In genomic region chr15:63599401-63600000, GRCh38 we compare ENCODE assay signal across 8 cellular contexts. TPM values are rescaled to one million over a fixed set of nuclear protein-coding genes. Genes with fewer than 3 reads are reported as not detected.
DNase-seq lines count a peak whose midpoint lies in the region; ATAC-seq and TF ChIP-seq lines count a peak whose summit lies in the region.

No MANE protein-coding gene starts in this region.

- H3K4me3 ChIP-seq in parathyroid adenoma (ENCODE audit: low read depth, low read length): no peak overlapping the region

- TF ChIP-seq CTCF in GM12873 (IDR thresholded peaks at IDR 0.05; ENCODE audit: insufficient read depth, low read depth, low read length, missing control alignments) (peak; percentile 62), parathyroid adenoma (IDR thresholded peaks at IDR 0.05) (no peak)

- no peak for ATAC-seq in GM21825 (IDR thresholded peaks at IDR 0.05; ENCODE audit: unreplicated experiment)

- no peaks in the 10 kb centered on the region for H3K27me3 ChIP-seq in parathyroid adenoma (ENCODE audit: control insufficient read depth, insufficient read depth, low read length)

- no peaks in the 10 kb centered on the region for H3K79me2 ChIP-seq in parathyroid adenoma

- H2AFZ ChIP-seq in parathyroid adenoma: peak overlapping the region; percentile 83

- peaks cover 64% of the 10 kb centered on the region for H3K4me1 Mint-ChIP-seq in activated naive CD4-positive, alpha-beta T cell treated with anti-CD3 and anti-CD28 coated beads, Interleukin-2, amount 50 U/mL, for 24 hours

- H3K9me3 ChIP-seq in parathyroid adenoma (ENCODE audit: control insufficient read depth, low read length): no peaks in the 10 kb centered on the region

- in situ Hi-C loops in ACHN (cut with HindIII; ENCODE audit: low pct_ligation_motif_present, low pct_unique_long_range_greater_than_20kb, low sequenced_read_pairs): no loop called here

- H3K4me2 ChIP-seq in parathyroid adenoma (ENCODE audit: low read length): peak overlapping the region; percentile 87

- no peak overlapping the region for H3K9ac ChIP-seq in parathyroid adenoma

- no peaks in the 10 kb centered on the region for H3K36me3 ChIP-seq in parathyroid adenoma (ENCODE audit: control insufficient read depth, insufficient read depth, low read length)

- no peak overlapping the region for H3K27ac ChIP-seq in parathyroid adenoma

- no peaks in the 10 kb centered on the region for H3K4me1 ChIP-seq in parathyroid adenoma

- no peaks in the 10 kb centered on the region for H3K9me3 Mint-ChIP-seq in activated naive CD4-positive, alpha-beta T cell treated with anti-CD3 and anti-CD28 coated beads, Interleukin-2, amount 50 U/mL, for 24 hours

- intact Hi-C loops in head of caudate nucleus (cut with DNase I): no loop called here

- peak overlapping the region; percentile 96 for H3K4me3 Mint-ChIP-seq in activated naive CD4-positive, alpha-beta T cell treated with anti-CD3 and anti-CD28 coated beads, Interleukin-2, amount 50 U/mL, for 24 hours

- H3K27ac Mint-ChIP-seq in activated naive CD4-positive, alpha-beta T cell treated with anti-CD3 and anti-CD28 coated beads, Interleukin-2, amount 50 U/mL, for 24 hours: peak overlapping the region; percentile 94

- H3K27me3 Mint-ChIP-seq in activated naive CD4-positive, alpha-beta T cell treated with anti-CD3 and anti-CD28 coated beads, Interleukin-2, amount 50 U/mL, for 24 hours: no peaks in the 10 kb centered on the region

- H3K36me3 Mint-ChIP-seq in activated naive CD4-positive, alpha-beta T cell treated with anti-CD3 and anti-CD28 coated beads, Interleukin-2, amount 50 U/mL, for 24 hours: peaks cover 1% of the 10 kb centered on the region

- peak; percentile 51 for DNase-seq in ACHN
- DNase-seq in NOMO-1 treated with DMSO at 0.1 percent for 48 hours (lab: John Stamatoyannopoulos, UW; ENCODE audit: unreplicated experiment): peak; percentile 14
- DNase-seq in head of caudate nucleus: peak; percentile 59 to 92 (median 81)
- no peak for DNase-seq in SK-N-DZ (ENCODE audit: low spot score)

RNA-seq across cellular contexts. Expression of gene FBXL22, which starts 2.3 kb away (rescaled TPM):
- not detected in 2 replicates for polyA plus RNA-seq in SK-N-DZ (2014; cell fraction: cytosol; rRNA removed)
- not detected in 2 replicates for polyA plus RNA-seq in SK-N-DZ (2014; cell fraction: nucleus; rRNA removed)
